In genomic region chr16:74394131-74394530, GRCh38 we compare ENCODE assay signal across 3 cellular contexts. TPM values are rescaled to one million over a fixed set of nuclear protein-coding genes. Genes with fewer than 3 reads are reported as not detected.
"Had no signal": no experiment of that assay in that cellular context is flagged by ENCODE, and none has a peak within 500 bp of the region (broad histone marks: within the 10 kb centered on the region; RNA-seq: fewer than 3 reads in every experiment).

No MANE protein-coding gene starts in this region.

RNA-seq across cellular contexts. Expression of gene NPIPB15, which starts 18.0 kb away (rescaled TPM):
- total RNA-seq: PC-3, SK-MEL-5 had no signal

RNA-seq across cellular contexts. Expression of gene CLEC18B, which starts 27.1 kb away (rescaled TPM):
- total RNA-seq: SJCRH30, SK-MEL-5 had no signal
